In the genomic region with DNA sequence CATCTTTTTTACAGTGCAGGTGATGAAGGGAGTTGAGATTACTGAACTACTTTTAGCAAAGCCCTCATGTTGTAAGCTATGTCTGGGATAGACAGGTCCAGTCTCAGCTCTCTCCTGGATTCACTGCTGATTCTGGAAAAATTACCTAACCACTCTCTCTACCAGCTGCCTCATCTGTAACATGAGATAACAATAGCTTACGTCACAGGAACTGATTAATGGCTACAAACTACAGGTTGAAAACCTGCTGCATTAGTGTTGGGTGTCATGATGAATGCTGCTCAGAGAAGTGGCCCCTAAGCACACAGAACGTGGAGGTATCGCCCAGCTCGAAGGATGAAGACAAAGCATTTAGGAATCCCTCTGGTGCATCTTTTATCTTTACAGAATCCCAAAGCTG, we compare ENCODE assay signal across 1 cellular context.
TF ChIP-seq lines count a peak whose summit lies in the region.

No MANE protein-coding gene starts in this region.

TF ChIP-seq in WTC11, 78 proteins besides CTCF, POLR2A, EP300 and RAD21 (continued from another document):
- TF ChIP-seq, protein P1, sequence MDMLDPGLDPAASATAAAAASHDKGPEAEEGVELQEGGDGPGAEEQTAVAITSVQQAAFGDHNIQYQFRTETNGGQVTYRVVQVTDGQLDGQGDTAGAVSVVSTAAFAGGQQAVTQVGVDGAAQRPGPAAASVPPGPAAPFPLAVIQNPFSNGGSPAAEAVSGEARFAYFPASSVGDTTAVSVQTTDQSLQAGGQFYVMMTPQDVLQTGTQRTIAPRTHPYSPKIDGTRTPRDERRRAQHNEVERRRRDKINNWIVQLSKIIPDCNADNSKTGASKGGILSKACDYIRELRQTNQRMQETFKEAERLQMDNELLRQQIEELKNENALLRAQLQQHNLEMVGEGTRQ (CRISPR knock-in tag; IDR thresholded peaks at IDR 0.05) = no peak
- TF ChIP-seq, protein P2, sequence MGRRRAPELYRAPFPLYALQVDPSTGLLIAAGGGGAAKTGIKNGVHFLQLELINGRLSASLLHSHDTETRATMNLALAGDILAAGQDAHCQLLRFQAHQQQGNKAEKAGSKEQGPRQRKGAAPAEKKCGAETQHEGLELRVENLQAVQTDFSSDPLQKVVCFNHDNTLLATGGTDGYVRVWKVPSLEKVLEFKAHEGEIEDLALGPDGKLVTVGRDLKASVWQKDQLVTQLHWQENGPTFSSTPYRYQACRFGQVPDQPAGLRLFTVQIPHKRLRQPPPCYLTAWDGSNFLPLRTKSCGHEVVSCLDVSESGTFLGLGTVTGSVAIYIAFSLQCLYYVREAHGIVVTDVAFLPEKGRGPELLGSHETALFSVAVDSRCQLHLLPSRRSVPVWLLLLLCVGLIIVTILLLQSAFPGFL (CRISPR knock-in tag; IDR thresholded peaks at IDR 0.05; ENCODE audit: borderline replicate concordance) = no peak
- TF ChIP-seq FOXP1 (CRISPR knock-in tag; IDR thresholded peaks at IDR 0.05; ENCODE audit: borderline replicate concordance) (no peak), ZNF423 (CRISPR knock-in tag; IDR thresholded peaks at IDR 0.05) (no peak), NFYB (CRISPR knock-in tag; conservative IDR thresholded peaks at IDR 0.05; ENCODE audit: low read depth) (no peak), ZNF138 (CRISPR knock-in tag; conservative IDR thresholded peaks at IDR 0.05) (no peak), RORB (CRISPR knock-in tag; IDR thresholded peaks at IDR 0.05) (no peak)
- TF ChIP-seq, protein P3, sequence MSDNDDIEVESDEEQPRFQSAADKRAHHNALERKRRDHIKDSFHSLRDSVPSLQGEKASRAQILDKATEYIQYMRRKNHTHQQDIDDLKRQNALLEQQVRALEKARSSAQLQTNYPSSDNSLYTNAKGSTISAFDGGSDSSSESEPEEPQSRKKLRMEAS (CRISPR knock-in tag; IDR thresholded peaks at IDR 0.05) = no peak
